15 cellular contexts compared by ENCODE assay signal in the genomic region with DNA sequence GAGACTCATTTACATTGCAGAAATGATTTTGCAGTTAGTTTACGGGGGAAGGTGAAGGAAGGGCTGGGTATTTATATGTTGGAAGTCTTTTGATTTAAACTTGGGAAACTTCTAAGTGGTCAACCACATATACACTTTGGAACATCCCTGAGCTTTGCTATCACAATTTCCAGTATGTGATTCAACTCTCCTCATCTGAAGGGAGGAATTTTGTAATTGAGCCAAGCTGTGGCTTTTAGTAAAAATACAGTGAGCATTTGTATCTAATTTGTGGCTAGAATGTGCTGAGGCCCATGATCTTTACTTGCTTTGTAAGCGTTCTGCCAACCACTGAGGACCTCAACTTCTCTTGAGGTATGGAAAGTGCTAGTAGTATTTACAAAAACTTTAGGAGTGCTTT.
DNase-seq lines count a peak whose midpoint lies in the region; ATAC-seq and TF ChIP-seq lines count a peak whose summit lies in the region.
"Had no signal": no experiment of that assay in that cellular context is flagged by ENCODE, and none has a peak within 500 bp of the region (broad histone marks: within the 10 kb centered on the region; RNA-seq: fewer than 3 reads in every experiment).

No MANE protein-coding gene starts in this region.

- H3K4me1 ChIP-seq in GM23248 (ENCODE audit: insufficient read depth) (no peaks in the 10 kb centered on the region), SJSA1 (replicated peaks) (peaks cover 10% of the 10 kb centered on the region), mesenchymal stem cell (ENCODE audit: control insufficient read depth, insufficient read depth, low read depth, low read length) (no peaks in the 10 kb centered on the region)
- H3K4me1 ChIP-seq in naive thymus-derived CD4-positive, alpha-beta T cell (ENCODE audit: control insufficient read depth in 2 of 2, insufficient read depth in 2 of 2, low read length in 2 of 2): no peaks in the 10 kb centered on the region

- DNase-seq in GM23248: peak; percentile 23
- peak in 1 of 2 experiments; percentile 50 for DNase-seq in SJSA1 (ENCODE audit: low read depth in 1 of 2, low spot score in 2 of 2)
- DNase-seq in cardiac fibroblast (ENCODE audit: low read depth in 2 of 2): peak; percentile 2 to 3
- DNase-seq in mesenchymal stem cell: peak; percentile 40
- no peak for DNase-seq in naive thymus-derived CD4-positive, alpha-beta T cell
- DNase-seq in T-cell: no peak
- no peak for DNase-seq in coronary artery (ENCODE audit: low spot score)
- DNase-seq in NOMO-1 treated with DMSO at 0.1 percent for 48 hours (lab: John Stamatoyannopoulos, UW; ENCODE audit: unreplicated experiment): no peak
- DNase-seq: C1 segment of cervical spinal cord, Kasumi-1, NCI-H1105, NCI-H1694, NCI-H524, SHP77 treated with DMSO at 0.1 percent for 48 hours had no signal

- H3K4me1 Mint-ChIP-seq in naive thymus-derived CD4-positive, alpha-beta T cell: no peaks in the 10 kb centered on the region
- H3K4me1 Mint-ChIP-seq in T-cell: no peaks in the 10 kb centered on the region
- H3K4me1 Mint-ChIP-seq: GM23338 had no signal

- ATAC-seq in naive thymus-derived CD4-positive, alpha-beta T cell: no peak
- no peak for ATAC-seq in T-cell (replicated peaks in 1 of 4)
- ATAC-seq: GM23338 had no signal

- H3K23ac ChIP-seq in mesenchymal stem cell (ENCODE audit: low read length in 2 of 2): no peak overlapping the region

- H3K27me3 Mint-ChIP-seq in naive thymus-derived CD4-positive, alpha-beta T cell: peaks cover 0 to 18% (median 9%) of the 10 kb centered on the region in 5 donors
- H3K27me3 Mint-ChIP-seq in T-cell: peaks cover 0 to 3% of the 10 kb centered on the region in 2 donors

- no peak overlapping the region for H2BK12ac ChIP-seq in mesenchymal stem cell (ENCODE audit: low read length in 2 of 2)

- WGBS in GM23248 (ENCODE audit: low coverage in 1 of 2, low lambda C conversion rate in 2 of 2, missing lambda C conversion rate in 2 of 2), 2 experiments: 75 to 81% methylated on average over 2 of the region's 2 CpGs
- 100% methylated on average over 1 of the region's 2 CpGs for WGBS in mesenchymal stem cell

- no peak overlapping the region for H3K4me3 Mint-ChIP-seq in naive thymus-derived CD4-positive, alpha-beta T cell
- H3K4me3 Mint-ChIP-seq in T-cell: no peak overlapping the region
- H3K4me3 Mint-ChIP-seq: GM23338 had no signal

- H3K79me2 ChIP-seq in GM23248 (ENCODE audit: insufficient read depth): no peaks in the 10 kb centered on the region

- no peaks in the 10 kb centered on the region for H3K36me3 Mint-ChIP-seq in naive thymus-derived CD4-positive, alpha-beta T cell
- H3K36me3 Mint-ChIP-seq in T-cell: no peaks in the 10 kb centered on the region

- CTCF ChIA-PET in naive thymus-derived CD4-positive, alpha-beta T cell (lab: Charles Lee): no interaction called here
- CTCF ChIA-PET in T-cell (lab: Charles Lee): no interaction called here

- H4K8ac ChIP-seq in mesenchymal stem cell (ENCODE audit: low read length): no peak overlapping the region

- H3F3A ChIP-seq in GM23248 (ENCODE audit: insufficient read depth): no peaks in the 10 kb centered on the region

- H3K4me3 ChIP-seq in GM23248 (no peak overlapping the region), SJSA1 (no peak overlapping the region), cardiac fibroblast (replicated peaks in 1 of 2; ENCODE audit: low read depth in 2 of 2, low read length in 2 of 2) (no peak overlapping the region), mesenchymal stem cell (ENCODE audit: insufficient read depth in 1 of 2, low read depth in 1 of 2, low read length in 2 of 2) (no peak overlapping the region), coronary artery (no peak overlapping the region)
- H3K4me3 ChIP-seq in naive thymus-derived CD4-positive, alpha-beta T cell (ENCODE audit: low read length): no peak overlapping the region
- H3K4me3 ChIP-seq: GM23338 had no signal

- no peak overlapping the region for H3K18ac ChIP-seq in mesenchymal stem cell (ENCODE audit: low read depth in 1 of 2, low read length in 2 of 2)

- H3K36me3 ChIP-seq in GM23248 (ENCODE audit: low read depth) (no peaks in the 10 kb centered on the region), SJSA1 (no peaks in the 10 kb centered on the region), mesenchymal stem cell (ENCODE audit: control insufficient read depth in 1 of 2, insufficient read depth in 2 of 2, low read depth in 1 of 2, low read length in 2 of 2) (no peaks in the 10 kb centered on the region)
- no peaks in the 10 kb centered on the region for H3K36me3 ChIP-seq in naive thymus-derived CD4-positive, alpha-beta T cell (ENCODE audit: control insufficient read depth in 2 of 3, insufficient read depth in 3 of 3, low read length in 3 of 3)

- no peaks in the 10 kb centered on the region for H4K20me1 ChIP-seq in GM23248 (ENCODE audit: insufficient read depth)

- H3K27ac Mint-ChIP-seq in naive thymus-derived CD4-positive, alpha-beta T cell: no peak overlapping the region
- no peak overlapping the region for H3K27ac Mint-ChIP-seq in T-cell
- H3K27ac Mint-ChIP-seq: GM23338 had no signal

- H3K9me3 Mint-ChIP-seq in naive thymus-derived CD4-positive, alpha-beta T cell: no peaks in the 10 kb centered on the region
- no peaks in the 10 kb centered on the region for H3K9me3 Mint-ChIP-seq in T-cell
- H3K9me3 Mint-ChIP-seq: GM23338 had no signal

- H3K9me2 ChIP-seq in GM23248 (ENCODE audit: insufficient read depth): no peaks in the 10 kb centered on the region

- in situ Hi-C loops in GM23248 (cut with MboI): no loop called here

- H3K9ac ChIP-seq in GM23248: no peak overlapping the region
- H3K9ac ChIP-seq in mesenchymal stem cell (ENCODE audit: low read length): no peak overlapping the region

- intact Hi-C loops in naive thymus-derived CD4-positive, alpha-beta T cell (cut with micrococcal nuclease): loop anchor here in 1 of 2 donors (10.0 kb wide), 1 partner anchor 1622 kb away; no protein-coding TSS in a partner anchor

- H3K27ac ChIP-seq in GM23248 (no peak overlapping the region), SJSA1 (peak overlapping the region; percentile 3; the same call in 1 of the 2 replicates), mesenchymal stem cell (ENCODE audit: low read length, poor library complexity, severe bottlenecking) (no peak overlapping the region), coronary artery (no peak overlapping the region)
- no peak overlapping the region for H3K27ac ChIP-seq in naive thymus-derived CD4-positive, alpha-beta T cell (ENCODE audit: low read depth, low read length)

- TF ChIP-seq CTCF in cardiac fibroblast (IDR thresholded peaks at IDR 0.05; ENCODE audit: low read depth, low read length): no peak
- no peak for TF ChIP-seq CTCF in coronary artery (IDR thresholded peaks at IDR 0.05)

- POLR2A ChIA-PET in naive thymus-derived CD4-positive, alpha-beta T cell (lab: Charles Lee): no interaction called here
- POLR2A ChIA-PET in T-cell (lab: Charles Lee): no interaction called here

- H4K91ac ChIP-seq in mesenchymal stem cell (ENCODE audit: low read length): no peak overlapping the region

- H3K9me3 ChIP-seq in GM23248 (ENCODE audit: low read depth): no peaks in the 10 kb centered on the region
- no peaks in the 10 kb centered on the region for H3K9me3 ChIP-seq in SJSA1 (replicated peaks)
- H3K9me3 ChIP-seq in mesenchymal stem cell (ENCODE audit: control insufficient read depth, low read length): no peaks in the 10 kb centered on the region
- H3K9me3 ChIP-seq in naive thymus-derived CD4-positive, alpha-beta T cell (ENCODE audit: control insufficient read depth in 2 of 3, low read length in 3 of 3): no peaks in the 10 kb centered on the region

- no peak overlapping the region for H3K4ac ChIP-seq in mesenchymal stem cell (ENCODE audit: low read depth in 1 of 2, low read length in 2 of 2)

- no peak overlapping the region for H2AK5ac ChIP-seq in mesenchymal stem cell (ENCODE audit: low read length, severe bottlenecking)

- no peak overlapping the region for H3K14ac ChIP-seq in mesenchymal stem cell (ENCODE audit: low read length in 2 of 2)

- H3K27me3 ChIP-seq in GM23248 (replicated peaks; ENCODE audit: insufficient read depth): no peaks in the 10 kb centered on the region
- no peaks in the 10 kb centered on the region for H3K27me3 ChIP-seq in SJSA1 (replicated peaks)
- no peaks in the 10 kb centered on the region for H3K27me3 ChIP-seq in mesenchymal stem cell (ENCODE audit: control insufficient read depth in 1 of 2, insufficient read depth in 1 of 2, low read length in 2 of 2)
- no peaks in the 10 kb centered on the region for H3K27me3 ChIP-seq in naive thymus-derived CD4-positive, alpha-beta T cell (ENCODE audit: control insufficient read depth in 2 of 2, insufficient read depth in 2 of 2, low read length in 2 of 2)

- H3K4me2 ChIP-seq in GM23248 (ENCODE audit: unreplicated experiment): no peak overlapping the region
- H3K4me2 ChIP-seq in mesenchymal stem cell (ENCODE audit: low read length, poor library complexity, severe bottlenecking): no peak overlapping the region
- H3K4me2 ChIP-seq: GM23338 had no signal

- no peak overlapping the region for H2BK5ac ChIP-seq in mesenchymal stem cell (ENCODE audit: low read depth, low read length, poor library complexity, severe bottlenecking)

- H2AFZ ChIP-seq in GM23248 (no peak overlapping the region), mesenchymal stem cell (ENCODE audit: low read depth, low read length) (no peak overlapping the region)
- H2AFZ ChIP-seq: GM23338 had no signal

- H2BK120ac ChIP-seq in mesenchymal stem cell (ENCODE audit: low read depth, low read length): no peak overlapping the region

- no peak overlapping the region for H2BK15ac ChIP-seq in mesenchymal stem cell (ENCODE audit: low read depth, poor library complexity, severe bottlenecking)

- no peaks in the 10 kb centered on the region for H3K79me1 ChIP-seq in mesenchymal stem cell (replicated peaks; ENCODE audit: low read length, poor library complexity, severe bottlenecking)

Comparison
In these comparisons a context has a peak if more than half of its experiments do, and no peak if none do; other contexts are left out.
1. DNase-seq: peak in GM23248 (single experiment), cardiac fibroblast (2 of 2) and mesenchymal stem cell (single experiment); none in naive thymus-derived CD4-positive, alpha-beta T cell (0 of 9), T-cell (0 of 34), coronary artery (single experiment) and NOMO-1 treated with DMSO at 0.1 percent for 48 hours (single experiment).